ENCODE assay signal across 1 cellular context in genomic region chr7:95608344-95609173, GRCh38.
TF ChIP-seq lines count a peak whose summit lies in the region.

No MANE protein-coding gene starts in this region.

TF ChIP-seq in GM12878, 131 proteins besides CTCF, POLR2A, EP300 and RAD21 (continued from another document and continues in another):
- TF ChIP-seq KAT2A (conservative IDR thresholded peaks at IDR 0.05; ENCODE audit: control insufficient read depth, low read depth, low read length) (no peak), SMAD1 (IDR thresholded peaks at IDR 0.05; ENCODE audit: low read depth, partially characterized antibody) (no peak), SREBF2 (IDR thresholded peaks at IDR 0.05; ENCODE audit: low read length) (no peak), E2F4 (IDR thresholded peaks at IDR 0.05; ENCODE audit: low read depth, low read length) (no peak), IKZF2 (IDR thresholded peaks at IDR 0.05) (peak; percentile 63 to 65; a peak in 2 of 4 replicates), NR2C1 (IDR thresholded peaks at IDR 0.05) (peak; percentile 55; the same call in 1 of the 2 replicates), ASH2L (IDR thresholded peaks at IDR 0.05; ENCODE audit: borderline replicate concordance, low read depth) (no peak), SUPT20H (IDR thresholded peaks at IDR 0.05; ENCODE audit: borderline replicate concordance, control insufficient read depth, low read depth, low read length) (no peak), NRF1 (conservative IDR thresholded peaks at IDR 0.05; ENCODE audit: low read depth, low read length) (no peak), MYC (IDR thresholded peaks at IDR 0.05; ENCODE audit: insufficient read depth, insufficient read length, insufficient replicate concordance, low read length, severe bottlenecking) (no peak), WRNIP1 (IDR thresholded peaks at IDR 0.05; ENCODE audit: borderline replicate concordance, low read depth, low read length) (no peak), ELK1 (IDR thresholded peaks at IDR 0.05; ENCODE audit: low read depth, low read length) (no peak), SIX5 (IDR thresholded peaks at IDR 0.05; ENCODE audit: low read depth, low read length, severe bottlenecking) (no peak), NR2C2 (IDR thresholded peaks at IDR 0.05; ENCODE audit: borderline replicate concordance, control insufficient read depth, insufficient read length, low read depth) (no peak), RELB (IDR thresholded peaks at IDR 0.05; ENCODE audit: low read depth) (0 out of 2 replicates have a peak, but pooled peaks have one; percentile 23), PAX8 (IDR thresholded peaks at IDR 0.05) (no peak), CHD4 (IDR thresholded peaks at IDR 0.05) (no peak), SP1 (IDR thresholded peaks at IDR 0.05; ENCODE audit: low read depth, low read length) (peak; percentile 30), NFYA (IDR thresholded peaks at IDR 0.05; ENCODE audit: borderline replicate concordance, low read depth, low read length) (no peak), ZNF217 (IDR thresholded peaks at IDR 0.05) (0 out of 2 replicates have a peak, but pooled peaks have one; percentile 20), BCL3 (IDR thresholded peaks at IDR 0.05; ENCODE audit: borderline replicate concordance, insufficient read depth, low read depth, low read length, poor library complexity, severe bottlenecking) (no peak), TCF7 (IDR thresholded peaks at IDR 0.05; ENCODE audit: borderline replicate concordance) (no peak), CBFB (IDR thresholded peaks at IDR 0.05; ENCODE audit: low read depth) (no peak), ZNF207 (IDR thresholded peaks at IDR 0.05; ENCODE audit: borderline replicate concordance) (no peak), CBX3 (IDR thresholded peaks at IDR 0.05; ENCODE audit: borderline replicate concordance, low read depth) (no peak), CHD1 (IDR thresholded peaks at IDR 0.05; ENCODE audit: low read depth, low read length) (no peak), RB1 (IDR thresholded peaks at IDR 0.05; ENCODE audit: borderline replicate concordance) (no peak), ZSCAN29 (IDR thresholded peaks at IDR 0.05) (no peak), HCFC1 (IDR thresholded peaks at IDR 0.05; ENCODE audit: low read length) (no peak), NKRF (conservative IDR thresholded peaks at IDR 0.05) (no peak), GABPA (IDR thresholded peaks at IDR 0.05; ENCODE audit: low read depth) (no peak), IRF3 (IDR thresholded peaks at IDR 0.05) (no peak), ETV6 (conservative IDR thresholded peaks at IDR 0.05 in 1 of 2, IDR thresholded peaks at IDR 0.05 in 1 of 2; ENCODE audit: borderline replicate concordance in 1 of 2, low read depth in 1 of 2) (no peak), JUNB (IDR thresholded peaks at IDR 0.05) (no peak), NFXL1 (IDR thresholded peaks at IDR 0.05; ENCODE audit: borderline replicate concordance) (no peak), POU2F2 (IDR thresholded peaks at IDR 0.05; ENCODE audit: borderline replicate concordance, low read depth, low read length) (no peak), HSF1 (IDR thresholded peaks at IDR 0.05; ENCODE audit: low read depth, low read length) (no peak), MTA3 (IDR thresholded peaks at IDR 0.05; ENCODE audit: borderline replicate concordance, low read length) (no peak), RCOR1 (conservative IDR thresholded peaks at IDR 0.05; ENCODE audit: low read depth, low read length) (no peak), ZNF24 (IDR thresholded peaks at IDR 0.05) (no peak), SMC3 (IDR thresholded peaks at IDR 0.05; ENCODE audit: borderline replicate concordance, low read length) (no peak), E4F1 (IDR thresholded peaks at IDR 0.05; ENCODE audit: borderline replicate concordance, partially characterized antibody) (no peak), ZBTB4 (CRISPR knock-in tag; IDR thresholded peaks at IDR 0.05) (no peak), RBBP5 (conservative IDR thresholded peaks at IDR 0.05) (no peak), DPF2 (IDR thresholded peaks at IDR 0.05) (0 out of 2 replicates have a peak, but pooled peaks have one; percentile 58), JUND (IDR thresholded peaks at IDR 0.05; ENCODE audit: low read depth, low read length) (no peak), HDGF (IDR thresholded peaks at IDR 0.05) (no peak; the same call in 1 of the 2 replicates), BACH1 (IDR thresholded peaks at IDR 0.05; ENCODE audit: borderline replicate concordance) (no peak), EGR1 (IDR thresholded peaks at IDR 0.05; ENCODE audit: borderline replicate concordance in 1 of 2, low read depth in 2 of 2, low read length in 2 of 2) (no peak), ATF7 (IDR thresholded peaks at IDR 0.05; ENCODE audit: low read depth) (0 out of 2 replicates have a peak, but pooled peaks have one; percentile 23), SRF (IDR thresholded peaks at IDR 0.05; ENCODE audit: low read depth in 2 of 2, low read length in 2 of 2) (no peak), RAD51 (IDR thresholded peaks at IDR 0.05) (no peak)
